ENCODE assay signal across 1 cellular context in genomic region chr20:23233341-23233740, GRCh38.
TF ChIP-seq lines count a peak whose summit lies in the region.

No MANE protein-coding gene starts in this region.

TF ChIP-seq in IMR-90, 13 proteins besides CTCF, POLR2A, EP300 and RAD21 (continued from another document):
- no peak for TF ChIP-seq RFX5 (IDR thresholded peaks at IDR 0.05; ENCODE audit: low read depth, low read length)
- TF ChIP-seq MXI1 (IDR thresholded peaks at IDR 0.05; ENCODE audit: borderline replicate concordance, low read depth, low read length): no peak
